10 cellular contexts compared by ENCODE assay signal in the genomic region with DNA sequence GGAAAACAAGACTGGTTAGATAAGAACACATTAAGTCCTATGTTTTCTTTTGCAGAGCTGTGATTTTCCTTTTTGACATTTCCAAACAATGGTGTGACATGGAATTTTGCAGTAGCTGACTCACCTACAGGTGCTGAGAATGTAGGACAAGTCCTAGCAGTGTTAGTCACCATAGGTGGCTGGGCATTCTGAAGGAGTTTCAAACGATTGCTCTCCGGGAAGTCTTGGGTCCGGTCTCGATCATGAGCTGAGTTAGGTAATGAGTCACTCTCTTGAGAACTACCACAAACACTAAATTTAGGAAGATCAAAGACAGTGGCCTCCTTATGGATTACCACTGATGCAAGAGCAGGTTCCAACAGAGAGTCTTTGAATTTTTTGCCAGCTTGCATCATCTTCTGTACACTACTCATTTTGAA. TPM values are rescaled to one million over a fixed set of nuclear protein-coding genes. Genes with fewer than 3 reads are reported as not detected.
DNase-seq lines count a peak whose midpoint lies in the region; ATAC-seq lines count a peak whose summit lies in the region.
"Had no signal": no experiment of that assay in that cellular context is flagged by ENCODE, and none has a peak within 500 bp of the region (broad histone marks: within the 10 kb centered on the region; RNA-seq: fewer than 3 reads in every experiment).

No MANE protein-coding gene starts in this region.

- peaks cover 57% of the 10 kb centered on the region for H3K36me3 Mint-ChIP-seq in activated T-helper 2 cell treated with anti-CD3 and anti-CD28 coated beads, Interferon-gamma antibody, Interleukin-2, Interleukin-4, amounts not matched to agents 10 μg/mL and 5 μg/mL and 100 μg/mL, durations not matched to agents 14 hours and 24 hours and 36 hours (ENCODE audit: low read depth)
- peaks cover 13 to 56% (median 33%) of the 10 kb centered on the region in 3 donors for H3K36me3 Mint-ChIP-seq in naive thymus-derived CD8-positive, alpha-beta T cell

- no peak overlapping the region for H3K4me3 Mint-ChIP-seq in activated T-helper 2 cell treated with anti-CD3 and anti-CD28 coated beads, Interferon-gamma antibody, Interleukin-2, Interleukin-4, amounts not matched to agents 10 μg/mL and 5 μg/mL and 100 μg/mL, durations not matched to agents 14 hours and 24 hours and 36 hours (ENCODE audit: low read depth)
- H3K4me3 Mint-ChIP-seq in naive thymus-derived CD8-positive, alpha-beta T cell = no peak overlapping the region
- H3K4me3 Mint-ChIP-seq: CD14-positive monocyte had no signal

- intact Hi-C loops in activated T-helper 2 cell treated with anti-CD3 and anti-CD28 coated beads, Interferon-gamma antibody, Interleukin-2, Interleukin-4, amounts not matched to agents 10 μg/mL and 5 μg/mL and 100 μg/mL, durations not matched to agents 14 hours and 24 hours and 36 hours (cut with micrococcal nuclease) = loop anchor here (5.0 kb wide), 5 partner anchors 104 to 676 kb away; no protein-coding TSS in a partner anchor

- ATAC-seq in HG03432 (IDR thresholded peaks at IDR 0.05; ENCODE audit: unreplicated experiment) = peak; percentile 54
- no peak for ATAC-seq in naive thymus-derived CD8-positive, alpha-beta T cell
- ATAC-seq: pancreas had no signal

- H3K27ac Mint-ChIP-seq in activated T-helper 2 cell treated with anti-CD3 and anti-CD28 coated beads, Interferon-gamma antibody, Interleukin-2, Interleukin-4, amounts not matched to agents 10 μg/mL and 5 μg/mL and 100 μg/mL, durations not matched to agents 14 hours and 24 hours and 36 hours = peak overlapping the region; percentile 38
- H3K27ac Mint-ChIP-seq in naive thymus-derived CD8-positive, alpha-beta T cell = peak overlapping the region in 1 of 10 donors; percentile 12
- H3K27ac Mint-ChIP-seq: CD14-positive monocyte had no signal

- DNase-seq in activated T-cell treated with anti-CD3 and anti-CD28 coated beads for 24 hours (ENCODE audit: low read depth) = peak; percentile 10
- no peak for DNase-seq in activated T-cell treated with anti-CD3 and anti-CD28 coated beads, Interleukin-2, amount 50 U/mL, for 1 hour
- no peak for DNase-seq in activated T-helper 2 cell treated with anti-CD3 and anti-CD28 coated beads, Interferon-gamma antibody, Interleukin-2, Interleukin-4, amounts not matched to agents 10 μg/mL and 5 μg/mL and 100 μg/mL, durations not matched to agents 14 hours and 24 hours and 36 hours (ENCODE audit: low spot score)
- peak; percentile 57 for DNase-seq in smooth muscle cell of the brain vasculature (ENCODE audit: low read depth, low spot score)
- no peak for DNase-seq in SHP77 treated with DMSO at 0.1 percent for 48 hours (lab: John Stamatoyannopoulos, UW)
- no peak for DNase-seq in naive thymus-derived CD8-positive, alpha-beta T cell
- DNase-seq in NCI-H2227 treated with DMSO at 0.1 percent for 48 hours (lab: John Stamatoyannopoulos, UW) = no peak
- DNase-seq: pancreas had no signal

- peaks cover 61% of the 10 kb centered on the region for H3K4me1 Mint-ChIP-seq in activated T-helper 2 cell treated with anti-CD3 and anti-CD28 coated beads, Interferon-gamma antibody, Interleukin-2, Interleukin-4, amounts not matched to agents 10 μg/mL and 5 μg/mL and 100 μg/mL, durations not matched to agents 14 hours and 24 hours and 36 hours (ENCODE audit: low read depth)
- peaks cover 14 to 24% (median 22%) of the 10 kb centered on the region in 4 donors for H3K4me1 Mint-ChIP-seq in naive thymus-derived CD8-positive, alpha-beta T cell

- POLR2A ChIA-PET in naive thymus-derived CD8-positive, alpha-beta T cell (lab: Charles Lee) = no interaction called here

- H3K9me3 Mint-ChIP-seq in activated T-helper 2 cell treated with anti-CD3 and anti-CD28 coated beads, Interferon-gamma antibody, Interleukin-2, Interleukin-4, amounts not matched to agents 10 μg/mL and 5 μg/mL and 100 μg/mL, durations not matched to agents 14 hours and 24 hours and 36 hours = no peaks in the 10 kb centered on the region
- H3K9me3 Mint-ChIP-seq in naive thymus-derived CD8-positive, alpha-beta T cell = no peaks in the 10 kb centered on the region
- H3K9me3 Mint-ChIP-seq: CD14-positive monocyte had no signal

- no peaks in the 10 kb centered on the region for H3K27me3 Mint-ChIP-seq in activated T-helper 2 cell treated with anti-CD3 and anti-CD28 coated beads, Interferon-gamma antibody, Interleukin-2, Interleukin-4, amounts not matched to agents 10 μg/mL and 5 μg/mL and 100 μg/mL, durations not matched to agents 14 hours and 24 hours and 36 hours (ENCODE audit: low read depth)
- H3K27me3 Mint-ChIP-seq in naive thymus-derived CD8-positive, alpha-beta T cell = no peaks in the 10 kb centered on the region

RNA-seq across cellular contexts. Expression of a gene that starts 3.6 kb away (rescaled TPM):
- 40.0 and 42.5 TPM in 2 replicates for total RNA-seq in activated T-helper 2 cell treated with anti-CD3 and anti-CD28 coated beads, Interferon-gamma antibody, Interleukin-2, Interleukin-4, amounts not matched to agents 10 μg/mL and 5 μg/mL and 100 μg/mL, durations not matched to agents 14 hours and 24 hours and 36 hours
- 10 to 100 TPM; 14.8 to 15.1 TPM for total RNA-seq in naive thymus-derived CD8-positive, alpha-beta T cell
- 10 to 100 TPM in 1 of 3 donors, 1 to 10 TPM in 2; 4.2 to 10.2 (median 7.2) TPM for polyA plus RNA-seq in naive thymus-derived CD8-positive, alpha-beta T cell

Comparison
In these comparisons a context has a peak if more than half of its experiments do, and no peak if none do; other contexts are left out.
1. DNase-seq: peak in activated T-cell treated with anti-CD3 and anti-CD28 coated beads for 24 hours (single experiment) and smooth muscle cell of the brain vasculature (single experiment); none in activated T-cell treated with anti-CD3 and anti-CD28 coated beads, Interleukin-2, amount 50 U/mL, for 1 hour (single experiment), activated T-helper 2 cell treated with anti-CD3 and anti-CD28 coated beads, Interferon-gamma antibody, Interleukin-2, Interleukin-4, amounts not matched to agents 10 μg/mL and 5 μg/mL and 100 μg/mL, durations not matched to agents 14 hours and 24 hours and 36 hours (single experiment), SHP77 treated with DMSO at 0.1 percent for 48 hours (single experiment), naive thymus-derived CD8-positive, alpha-beta T cell (0 of 10) and NCI-H2227 treated with DMSO at 0.1 percent for 48 hours (single experiment).